ENCODE assay signal across 28 cellular contexts in the genomic region with DNA sequence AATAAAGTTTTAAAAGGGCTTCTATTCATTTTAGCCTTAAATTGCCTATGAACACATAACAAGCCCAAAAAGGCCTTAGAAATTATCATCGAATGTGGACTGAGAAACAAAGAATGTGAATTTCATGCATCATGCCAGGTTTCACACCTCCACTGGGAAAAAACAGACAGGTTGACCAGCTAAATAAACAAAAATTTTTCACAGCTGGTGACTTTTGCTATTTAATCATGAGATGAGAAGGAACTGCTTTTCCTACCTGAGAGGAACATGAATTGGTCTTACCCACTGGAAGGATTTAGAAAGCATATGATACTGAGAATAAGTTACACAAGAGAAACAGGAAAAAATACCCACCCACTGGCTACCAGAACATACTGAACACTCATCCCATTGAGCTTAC.
"Had no signal": no experiment of that assay in that cellular context is flagged by ENCODE, and none has a peak within 500 bp of the region (broad histone marks: within the 10 kb centered on the region; RNA-seq: fewer than 3 reads in every experiment).

No MANE protein-coding gene starts in this region.

- H3K27me3 ChIP-seq: colonic mucosa, dorsolateral prefrontal cortex, esophagus muscularis mucosa, esophagus squamous epithelium, gastrocnemius medialis, gastroesophageal sphincter, heart left ventricle had no signal

- H3K27ac ChIP-seq: colonic mucosa, coronary artery, epithelial cell of prostate, esophagus muscularis mucosa, esophagus squamous epithelium, foreskin keratinocyte, gastrocnemius medialis, gastroesophageal sphincter, heart left ventricle, heart right ventricle had no signal

- H3K9me3 ChIP-seq: colonic mucosa, esophagus muscularis mucosa, esophagus squamous epithelium, gastrocnemius medialis, gastroesophageal sphincter, heart left ventricle, heart right ventricle had no signal

- FAIRE-seq: colon, endometrium, endothelial cell of umbilical vein, frontal cortex had no signal

- DNase-seq: colonic mucosa; cortex of kidney; dermis blood vessel endothelial cell; dorsolateral prefrontal cortex; effector CD4-positive, alpha-beta T cell; effector CD8-positive, alpha-beta T cell; effector memory CD4-positive, alpha-beta T cell; effector memory CD8-positive, alpha-beta T cell; endodermal cell; erythroblast; esophagus squamous epithelium; foreskin fibroblast; foreskin keratinocyte; foreskin melanocyte; gastrocnemius medialis; glutamatergic neuron; head of caudate nucleus; heart left ventricle; heart right ventricle had no signal

- ATAC-seq: effector memory CD8-positive, alpha-beta T cell; esophagus mucosa; foreskin keratinocyte; gastrocnemius medialis; gastroesophageal sphincter; heart left ventricle; heart right ventricle had no signal

- H3K4me3 ChIP-seq: colonic mucosa, coronary artery, dorsolateral prefrontal cortex, esophagus muscularis mucosa, esophagus squamous epithelium, gastrocnemius medialis, gastroesophageal sphincter, heart left ventricle, heart right ventricle had no signal

- H3K36me3 ChIP-seq: colonic mucosa, esophagus muscularis mucosa, esophagus squamous epithelium, gastrocnemius medialis, gastroesophageal sphincter, heart left ventricle, heart right ventricle had no signal

- H3K4me1 ChIP-seq: colonic mucosa, foreskin keratinocyte, gastrocnemius medialis, gastroesophageal sphincter, heart left ventricle had no signal
